Comparison of ENCODE assay signal across 2 cellular contexts in the genomic region with DNA sequence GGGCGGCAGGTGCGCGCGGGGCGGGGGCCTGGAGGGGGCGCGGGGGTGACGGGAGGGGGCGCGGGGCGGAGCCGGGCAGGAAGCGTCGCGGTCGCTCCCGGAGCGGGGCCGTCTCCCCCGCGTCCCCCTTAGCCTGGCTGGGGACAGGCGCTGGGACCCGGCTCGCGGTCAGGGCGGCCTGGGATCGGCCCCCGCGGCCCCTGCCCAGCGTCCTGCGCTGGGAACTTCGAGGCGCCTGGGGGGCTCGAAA.
TF ChIP-seq lines count a peak whose summit lies in the region.

No MANE protein-coding gene starts in this region.

TF ChIP-seq in SK-N-SH, 30 proteins besides CTCF, POLR2A, EP300 and RAD21 (continued from another document):
- TF ChIP-seq, protein P1, sequence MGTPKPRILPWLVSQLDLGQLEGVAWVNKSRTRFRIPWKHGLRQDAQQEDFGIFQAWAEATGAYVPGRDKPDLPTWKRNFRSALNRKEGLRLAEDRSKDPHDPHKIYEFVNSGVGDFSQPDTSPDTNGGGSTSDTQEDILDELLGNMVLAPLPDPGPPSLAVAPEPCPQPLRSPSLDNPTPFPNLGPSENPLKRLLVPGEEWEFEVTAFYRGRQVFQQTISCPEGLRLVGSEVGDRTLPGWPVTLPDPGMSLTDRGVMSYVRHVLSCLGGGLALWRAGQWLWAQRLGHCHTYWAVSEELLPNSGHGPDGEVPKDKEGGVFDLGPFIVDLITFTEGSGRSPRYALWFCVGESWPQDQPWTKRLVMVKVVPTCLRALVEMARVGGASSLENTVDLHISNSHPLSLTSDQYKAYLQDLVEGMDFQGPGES (IDR thresholded peaks at IDR 0.05; ENCODE audit: low read depth, low read length), result no peak
- TF ChIP-seq NRF1 (IDR thresholded peaks at IDR 0.05; ENCODE audit: low read depth, low read length) (no peak), ELF1 (IDR thresholded peaks at IDR 0.05) (no peak), YY1 (IDR thresholded peaks at IDR 0.05; ENCODE audit: low read depth) (no peak), EZH2phosphoT487 (IDR thresholded peaks at IDR 0.05; ENCODE audit: borderline replicate concordance, low read depth) (no peak), TAF1 (IDR thresholded peaks at IDR 0.05; ENCODE audit: borderline replicate concordance, low read depth, low read length) (no peak), TEAD4 (IDR thresholded peaks at IDR 0.05; ENCODE audit: borderline replicate concordance, insufficient read depth) (no peak), CHD2 (IDR thresholded peaks at IDR 0.05; ENCODE audit: low read length, partially characterized antibody) (no peak), POLR2AphosphoS5 (IDR thresholded peaks at IDR 0.05; ENCODE audit: low read depth, low read length) (no peak), FOSL2 (IDR thresholded peaks at IDR 0.05; ENCODE audit: borderline replicate concordance, low read depth) (no peak), JUND (IDR thresholded peaks at IDR 0.05) (no peak)
- TF ChIP-seq, protein P2, sequence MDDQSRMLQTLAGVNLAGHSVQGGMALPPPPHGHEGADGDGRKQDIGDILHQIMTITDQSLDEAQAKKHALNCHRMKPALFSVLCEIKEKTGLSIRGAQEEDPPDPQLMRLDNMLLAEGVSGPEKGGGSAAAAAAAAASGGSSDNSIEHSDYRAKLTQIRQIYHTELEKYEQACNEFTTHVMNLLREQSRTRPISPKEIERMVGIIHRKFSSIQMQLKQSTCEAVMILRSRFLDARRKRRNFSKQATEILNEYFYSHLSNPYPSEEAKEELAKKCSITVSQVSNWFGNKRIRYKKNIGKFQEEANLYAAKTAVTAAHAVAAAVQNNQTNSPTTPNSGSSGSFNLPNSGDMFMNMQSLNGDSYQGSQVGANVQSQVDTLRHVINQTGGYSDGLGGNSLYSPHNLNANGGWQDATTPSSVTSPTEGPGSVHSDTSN (IDR thresholded peaks at IDR 0.05), result no peak
- TF ChIP-seq, protein P3, sequence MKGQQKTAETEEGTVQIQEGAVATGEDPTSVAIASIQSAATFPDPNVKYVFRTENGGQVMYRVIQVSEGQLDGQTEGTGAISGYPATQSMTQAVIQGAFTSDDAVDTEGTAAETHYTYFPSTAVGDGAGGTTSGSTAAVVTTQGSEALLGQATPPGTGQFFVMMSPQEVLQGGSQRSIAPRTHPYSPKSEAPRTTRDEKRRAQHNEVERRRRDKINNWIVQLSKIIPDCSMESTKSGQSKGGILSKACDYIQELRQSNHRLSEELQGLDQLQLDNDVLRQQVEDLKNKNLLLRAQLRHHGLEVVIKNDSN (IDR thresholded peaks at IDR 0.05; ENCODE audit: borderline replicate concordance, low read depth), result no peak
- TF ChIP-seq, protein P4, sequence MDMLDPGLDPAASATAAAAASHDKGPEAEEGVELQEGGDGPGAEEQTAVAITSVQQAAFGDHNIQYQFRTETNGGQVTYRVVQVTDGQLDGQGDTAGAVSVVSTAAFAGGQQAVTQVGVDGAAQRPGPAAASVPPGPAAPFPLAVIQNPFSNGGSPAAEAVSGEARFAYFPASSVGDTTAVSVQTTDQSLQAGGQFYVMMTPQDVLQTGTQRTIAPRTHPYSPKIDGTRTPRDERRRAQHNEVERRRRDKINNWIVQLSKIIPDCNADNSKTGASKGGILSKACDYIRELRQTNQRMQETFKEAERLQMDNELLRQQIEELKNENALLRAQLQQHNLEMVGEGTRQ (IDR thresholded peaks at IDR 0.05; ENCODE audit: borderline replicate concordance, low read depth, low read length), result no peak
TF ChIP-seq in SK-N-SH: peak in this region for 0.

TF ChIP-seq in SK-N-SH treated with all-trans-retinoic acid at 6 μM for 48 hours, 23 proteins besides CTCF, POLR2A, EP300 and RAD21 (continued from another document):
- TF ChIP-seq, protein P5, sequence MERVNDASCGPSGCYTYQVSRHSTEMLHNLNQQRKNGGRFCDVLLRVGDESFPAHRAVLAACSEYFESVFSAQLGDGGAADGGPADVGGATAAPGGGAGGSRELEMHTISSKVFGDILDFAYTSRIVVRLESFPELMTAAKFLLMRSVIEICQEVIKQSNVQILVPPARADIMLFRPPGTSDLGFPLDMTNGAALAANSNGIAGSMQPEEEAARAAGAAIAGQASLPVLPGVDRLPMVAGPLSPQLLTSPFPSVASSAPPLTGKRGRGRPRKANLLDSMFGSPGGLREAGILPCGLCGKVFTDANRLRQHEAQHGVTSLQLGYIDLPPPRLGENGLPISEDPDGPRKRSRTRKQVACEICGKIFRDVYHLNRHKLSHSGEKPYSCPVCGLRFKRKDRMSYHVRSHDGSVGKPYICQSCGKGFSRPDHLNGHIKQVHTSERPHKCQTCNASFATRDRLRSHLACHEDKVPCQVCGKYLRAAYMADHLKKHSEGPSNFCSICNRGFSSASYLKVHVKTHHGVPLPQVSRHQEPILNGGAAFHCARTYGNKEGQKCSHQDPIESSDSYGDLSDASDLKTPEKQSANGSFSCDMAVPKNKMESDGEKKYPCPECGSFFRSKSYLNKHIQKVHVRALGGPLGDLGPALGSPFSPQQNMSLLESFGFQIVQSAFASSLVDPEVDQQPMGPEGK (CRISPR knock-in tag; IDR thresholded peaks at IDR 0.05; ENCODE audit: borderline replicate concordance), result no peak
- TF ChIP-seq RARB (CRISPR knock-in tag; IDR thresholded peaks at IDR 0.05), result no peak
- TF ChIP-seq CSDC2 (CRISPR knock-in tag; IDR thresholded peaks at IDR 0.05), result no peak
